In genomic region chr18:55048892-55049291, GRCh38 we compare ENCODE assay signal across 2 cellular contexts.
TF ChIP-seq lines count a peak whose summit lies in the region.

No MANE protein-coding gene starts in this region.

TF ChIP-seq in HCT116, 20 proteins besides CTCF, POLR2A, EP300 and RAD21:
- no peak for TF ChIP-seq TCF7L2 (IDR thresholded peaks at IDR 0.05; ENCODE audit: borderline replicate concordance, extremely low read depth, insufficient read depth, insufficient read length)
- peak; percentile 47; the same call in 1 of the 2 replicates for TF ChIP-seq JUND (IDR thresholded peaks at IDR 0.05)
- TF ChIP-seq FOSL1 (IDR thresholded peaks at IDR 0.05; ENCODE audit: low read depth): peak; percentile 76
- TF ChIP-seq CEBPB (IDR thresholded peaks at IDR 0.05; ENCODE audit: low read depth): no peak
- TF ChIP-seq POLR2AphosphoS5 (IDR thresholded peaks at IDR 0.05; ENCODE audit: low read depth, low read length): no peak

TF ChIP-seq in endothelial cell of umbilical vein, 7 proteins besides CTCF, POLR2A, EP300 and RAD21:
- no peak for TF ChIP-seq EZH2 (IDR thresholded peaks at IDR 0.05; ENCODE audit: borderline replicate concordance, low read depth, low read length, severe bottlenecking)
- peak; percentile 71 for TF ChIP-seq JUN (IDR thresholded peaks at IDR 0.05; ENCODE audit: borderline replicate concordance, insufficient read depth, insufficient read length, low read depth)
- peak; percentile 81 for TF ChIP-seq FOS (IDR thresholded peaks at IDR 0.05; ENCODE audit: borderline replicate concordance, insufficient read depth, low read length)
